In the genomic region with DNA sequence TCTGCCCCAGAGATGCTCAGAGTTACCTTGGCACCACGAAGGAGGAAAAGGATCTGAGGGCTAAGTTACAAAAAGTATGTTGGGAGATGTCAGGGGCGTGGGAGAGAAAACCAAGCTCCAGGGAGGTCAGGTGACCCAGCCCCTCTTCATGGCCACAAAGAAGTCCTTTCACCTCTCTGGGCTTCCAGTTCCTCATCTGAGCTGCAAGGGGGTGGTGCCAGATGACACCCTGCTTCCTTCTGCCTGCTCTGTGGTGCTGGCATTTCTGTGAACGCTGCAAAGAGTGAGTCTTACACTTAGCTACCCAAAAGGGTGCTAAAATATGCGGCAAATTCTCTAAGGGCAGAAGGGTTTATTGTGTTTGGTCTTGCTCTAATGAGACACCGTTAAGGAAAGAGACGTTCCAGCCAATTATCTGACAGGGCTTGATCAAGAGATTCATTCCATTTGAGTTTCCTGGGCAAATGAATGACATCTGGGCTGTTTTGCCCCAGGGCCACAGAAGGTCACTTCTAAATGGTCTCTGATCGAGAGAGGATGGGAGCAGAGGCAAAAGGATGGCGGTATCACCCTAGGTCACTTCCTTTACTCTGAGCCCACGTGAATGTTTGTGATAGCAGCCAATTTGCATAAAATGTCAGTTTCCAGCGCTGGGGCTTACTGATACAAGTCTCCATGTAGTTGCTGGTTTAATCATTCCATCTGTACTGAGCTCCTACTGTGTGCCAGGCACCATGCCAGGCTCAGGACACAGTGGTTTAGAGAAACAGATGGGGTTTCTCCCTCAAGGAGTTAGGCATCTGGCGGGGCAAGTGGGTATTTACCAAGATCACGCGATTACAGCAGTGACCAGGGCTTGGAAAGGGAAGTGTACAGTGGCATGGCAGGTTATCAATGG, we compare ENCODE assay signal across 13 cellular contexts.
A peak's percentile ranks its signal among the peaks of the same experiment; 100 is the strongest.
DNase-seq lines count a peak whose midpoint lies in the region.
"Had no signal": no experiment of that assay in that cellular context is flagged by ENCODE, and none has a peak within 500 bp of the region (broad histone marks: within the 10 kb centered on the region; RNA-seq: fewer than 3 reads in every experiment).

No MANE protein-coding gene starts in this region.

- intact Hi-C loops in head of caudate nucleus (cut with DNase I), result no loop called here

- H3K27ac ChIP-seq in temporal lobe (ENCODE audit: low read depth, low read length), result peak overlapping the region; percentile 64
- H3K27ac ChIP-seq: 22Rv1 had no signal

- in situ Hi-C loops in SK-MEL-5 (cut with HindIII; ENCODE audit: low pct_unique_long_range_greater_than_20kb, low sequenced_read_pairs), result no loop called here

- DNase-seq in NCI-H524 (lab: John Stamatoyannopoulos, UW), result peak; percentile 17 to 63
- no peak for DNase-seq in NCI-H524 treated with DMSO at 0.1 percent for 48 hours (lab: John Stamatoyannopoulos, UW)
- peak; percentile 81 for DNase-seq in SK-MEL-5 (ENCODE audit: low read depth, low spot score)
- peak in 29 of 42 donors; percentile 26 to 79 (median 56) for DNase-seq in head of caudate nucleus
- no peak for DNase-seq in NCI-H748 treated with DMSO at 0.1 percent for 48 hours (lab: John Stamatoyannopoulos, UW)
- DNase-seq in middle frontal gyrus (ENCODE audit: extremely low spot score, low spot score), result no peak
- DNase-seq in kidney glomerular epithelial cell (lab: John Stamatoyannopoulos, UW), result no peak
- DNase-seq: activated CD8-positive, alpha-beta memory T cell treated with anti-CD3 and anti-CD28 coated beads for 24 hours; naive B cell; NCI-H2107; T-helper 9 cell had no signal

Comparison
In these comparisons a context has a peak if more than half of its experiments do, and no peak if none do; other contexts are left out.
1. DNase-seq: peak in NCI-H524 (2 of 2), SK-MEL-5 (single experiment) and head of caudate nucleus (29 of 42); none in NCI-H524 treated with DMSO at 0.1 percent for 48 hours (single experiment), NCI-H748 treated with DMSO at 0.1 percent for 48 hours (single experiment), middle frontal gyrus (single experiment) and kidney glomerular epithelial cell (single experiment).